Comparison of ENCODE assay signal across 8 cellular contexts in the genomic region with DNA sequence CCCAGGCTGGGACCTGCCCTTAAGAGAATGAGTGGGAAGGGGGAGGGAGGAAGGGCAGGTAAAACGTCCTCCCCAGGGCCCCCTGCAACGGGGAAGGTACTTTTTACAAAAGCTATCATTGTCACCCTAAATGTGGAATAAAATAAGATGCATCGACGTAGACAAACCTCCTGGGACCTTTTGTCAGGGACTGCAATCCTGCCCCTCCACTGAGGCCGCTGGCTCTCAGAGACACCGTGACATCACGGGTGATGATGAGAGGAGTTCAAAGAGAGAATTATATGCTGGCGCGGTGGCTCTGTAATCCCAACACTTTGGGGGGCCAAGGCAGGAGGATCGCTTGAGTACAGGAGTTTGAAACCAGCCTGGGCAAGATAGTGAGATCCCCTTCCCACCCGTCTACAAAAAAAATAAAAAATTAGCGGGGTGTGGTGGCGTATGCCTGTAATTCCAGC. TPM values are rescaled to one million over a fixed set of nuclear protein-coding genes. Genes with fewer than 3 reads are reported as not detected.
DNase-seq lines count a peak whose midpoint lies in the region; ATAC-seq and TF ChIP-seq lines count a peak whose summit lies in the region.

No MANE protein-coding gene starts in this region.

- H3K27ac ChIP-seq in stomach = peak overlapping the region in 4 of 5 donors; percentile 75 to 81 (median 80)

- 25 to 43% (median 39%) methylated on average over 13 of the region's 13 CpGs for WGBS in stomach, 5 donors

- TF ChIP-seq CTCF in activated CD8-positive, alpha-beta T cell treated with anti-CD3 and anti-CD28 coated beads for 36 hours (IDR thresholded peaks at IDR 0.05) = no peak
- TF ChIP-seq CTCF in stomach (IDR thresholded peaks at IDR 0.05) = no peak

- H3K9me3 ChIP-seq in iPS-18c (ENCODE audit: control insufficient read depth, insufficient read depth, low read length) (no peaks in the 10 kb centered on the region), stomach (no peaks in the 10 kb centered on the region)

- H3K36me3 Mint-ChIP-seq in T-helper 2 cell treated with Interferon-gamma antibody and Interleukin-4, amounts not matched to agents 5 μg/mL and 100 μg/mL, for 36 hours (ENCODE audit: low read depth) = no peaks in the 10 kb centered on the region
- H3K36me3 Mint-ChIP-seq in activated CD8-positive, alpha-beta T cell treated with anti-CD3 and anti-CD28 coated beads for 36 hours (ENCODE audit: low read depth) = no peaks in the 10 kb centered on the region

- H3K9me3 Mint-ChIP-seq in T-helper 2 cell treated with Interferon-gamma antibody and Interleukin-4, amounts not matched to agents 5 μg/mL and 100 μg/mL, for 36 hours = no peaks in the 10 kb centered on the region
- no peaks in the 10 kb centered on the region for H3K9me3 Mint-ChIP-seq in activated CD8-positive, alpha-beta T cell treated with anti-CD3 and anti-CD28 coated beads for 36 hours

- no peak for TF ChIP-seq EP300 in stomach (IDR thresholded peaks at IDR 0.05)

- H3K4me1 Mint-ChIP-seq in T-helper 2 cell treated with Interferon-gamma antibody and Interleukin-4, amounts not matched to agents 5 μg/mL and 100 μg/mL, for 36 hours (ENCODE audit: low read depth) = peaks cover 10% of the 10 kb centered on the region
- peaks cover 11% of the 10 kb centered on the region for H3K4me1 Mint-ChIP-seq in activated CD8-positive, alpha-beta T cell treated with anti-CD3 and anti-CD28 coated beads for 36 hours (ENCODE audit: low read depth)

- H3K36me3 ChIP-seq in stomach = no peaks in the 10 kb centered on the region

- H3K27me3 ChIP-seq in stomach = peaks cover 0 to 79% (median 20%) of the 10 kb centered on the region in 3 donors

- POLR2A ChIA-PET in activated CD8-positive, alpha-beta T cell treated with anti-CD3 and anti-CD28 coated beads for 36 hours (lab: Charles Lee) = no interaction called here

- H3K27me3 Mint-ChIP-seq in T-helper 2 cell treated with Interferon-gamma antibody and Interleukin-4, amounts not matched to agents 5 μg/mL and 100 μg/mL, for 36 hours (ENCODE audit: low read depth) = peaks cover 24% of the 10 kb centered on the region
- peaks cover 19% of the 10 kb centered on the region for H3K27me3 Mint-ChIP-seq in activated CD8-positive, alpha-beta T cell treated with anti-CD3 and anti-CD28 coated beads for 36 hours

- H3K27ac Mint-ChIP-seq in T-helper 2 cell treated with Interferon-gamma antibody and Interleukin-4, amounts not matched to agents 5 μg/mL and 100 μg/mL, for 36 hours = no peak overlapping the region
- H3K27ac Mint-ChIP-seq in activated CD8-positive, alpha-beta T cell treated with anti-CD3 and anti-CD28 coated beads for 36 hours = peak overlapping the region; percentile 70

- no peak for ATAC-seq in activated CD8-positive, alpha-beta T cell treated with anti-CD3 and anti-CD28 coated beads for 36 hours
- ATAC-seq in GM18861 (IDR thresholded peaks at IDR 0.05; ENCODE audit: unreplicated experiment) (no peak), GM18520 (IDR thresholded peaks at IDR 0.05; ENCODE audit: unreplicated experiment) (no peak)

- H3K4me1 ChIP-seq in stomach = peaks cover 10 to 32% (median 24%) of the 10 kb centered on the region in 4 donors

- CTCF ChIA-PET in activated CD8-positive, alpha-beta T cell treated with anti-CD3 and anti-CD28 coated beads for 36 hours (lab: Charles Lee) = interaction anchor here (1.3 to 1.6 kb wide), 2 partner anchors 30 to 62 kb away, joined by 3 to 4 read pairs; no protein-coding TSS in a partner anchor

- DNase-seq in T-helper 2 cell treated with Interferon-gamma antibody and Interleukin-4, amounts not matched to agents 5 μg/mL and 100 μg/mL, for 36 hours (ENCODE audit: low spot score) = no peak
- DNase-seq in T-helper 2 cell (no peak), stomach (no peak), RKO (ENCODE audit: low spot score) (no peak)
- DNase-seq in activated CD8-positive, alpha-beta T cell treated with anti-CD3 and anti-CD28 coated beads for 36 hours = no peak

- peak overlapping the region; percentile 88 for H3K4me3 Mint-ChIP-seq in T-helper 2 cell treated with Interferon-gamma antibody and Interleukin-4, amounts not matched to agents 5 μg/mL and 100 μg/mL, for 36 hours
- peak overlapping the region; percentile 77 for H3K4me3 Mint-ChIP-seq in activated CD8-positive, alpha-beta T cell treated with anti-CD3 and anti-CD28 coated beads for 36 hours

- TF ChIP-seq POLR2A in stomach (IDR thresholded peaks at IDR 0.05) = no peak

- intact Hi-C loops in activated CD8-positive, alpha-beta T cell treated with anti-CD3 and anti-CD28 coated beads for 36 hours (cut with micrococcal nuclease) = no loop called here
- intact Hi-C loops in stomach (cut with DNase I; ENCODE audit: low total_unique reads) = no loop called here

- H3K4me3 ChIP-seq in iPS-18c (ENCODE audit: insufficient read depth, low read depth, low read length) (peak overlapping the region; percentile 50; the same call in 1 of the 2 replicates), stomach (peak overlapping the region; percentile 52 to 72 (median 64))

RNA-seq across cellular contexts. Expression of a gene that starts 1.8 kb away (rescaled TPM):
- total RNA-seq in activated CD8-positive, alpha-beta T cell treated with anti-CD3 and anti-CD28 coated beads for 36 hours = under 1 TPM; 0.11 to 0.59 TPM
- total RNA-seq in stomach = not detected
- under 1 TPM in 2 of 3 donors, not detected in 1; 0.10 to 0.31 TPM for polyA plus RNA-seq in stomach

RNA-seq across cellular contexts. Expression of a gene that starts 12.2 kb away (rescaled TPM):
- total RNA-seq in activated CD8-positive, alpha-beta T cell treated with anti-CD3 and anti-CD28 coated beads for 36 hours = 1 to 10 TPM in 1 of 2 experiments, under 1 TPM in 1; 0.68 to 1.5 TPM
- 10 to 100 TPM in 1 of 5 donors, under 1 TPM in 2, not detected in 2; 0.55 to 53.3 (median 0.58) TPM for total RNA-seq in stomach
- polyA plus RNA-seq in stomach = 1 to 10 TPM in 1 of 3 donors, under 1 TPM in 2; 0.19 to 1.9 (median 0.31) TPM

RNA-seq across cellular contexts. Expression of a gene that starts 45.4 kb away (rescaled TPM):
- total RNA-seq in activated CD8-positive, alpha-beta T cell treated with anti-CD3 and anti-CD28 coated beads for 36 hours = 10 to 100 TPM; 28.7 to 31.2 TPM
- 100 to 1,000 TPM in 1 of 5 donors, 10 to 100 TPM in 4; 30.8 to 284 (median 61.5) TPM for total RNA-seq in stomach
- 10 to 100 TPM; 33.5 to 63.2 (median 53.7) TPM for polyA plus RNA-seq in stomach

RNA-seq across cellular contexts. Expression of a gene that starts 45.7 kb away (rescaled TPM):
- total RNA-seq in activated CD8-positive, alpha-beta T cell treated with anti-CD3 and anti-CD28 coated beads for 36 hours = 1 to 10 TPM in 1 of 2 experiments, under 1 TPM in 1; 0.36 to 1.5 TPM
- total RNA-seq in stomach = under 1 TPM in 3 of 5 donors, not detected in 2; 0.55 to 0.87 (median 0.58) TPM
- polyA plus RNA-seq in stomach = 1 to 10 TPM; 1.9 to 3.1 (median 2.1) TPM

RNA-seq across cellular contexts. Expression of a gene that starts 46.8 kb away (rescaled TPM):
- total RNA-seq in activated CD8-positive, alpha-beta T cell treated with anti-CD3 and anti-CD28 coated beads for 36 hours = 100 to 1,000 TPM; 214 to 215 TPM
- 10 to 100 TPM; 11.4 to 98.0 (median 17.9) TPM for total RNA-seq in stomach
- 10 to 100 TPM; 29.3 to 45.3 (median 35.2) TPM for polyA plus RNA-seq in stomach
